Comparison of ENCODE assay signal across 1 cellular context in genomic region chr1:58816747-58817221, GRCh38.
TF ChIP-seq lines count a peak whose summit lies in the region.

No MANE protein-coding gene starts in this region.

TF ChIP-seq in K562, 482 proteins besides CTCF, POLR2A, EP300 and RAD21 (continued from another document and continues in another):
- peak; percentile 26; the same call in 1 of the 2 replicates for TF ChIP-seq ZNF592 (IDR thresholded peaks at IDR 0.05)
- TF ChIP-seq MGA (IDR thresholded peaks at IDR 0.05) = peak; percentile 22; the same call in 1 of the 2 replicates
- no peak for TF ChIP-seq EGR1 (conservative IDR thresholded peaks at IDR 0.05)
- TF ChIP-seq PTTG1 (tag; IDR thresholded peaks at IDR 0.05; ENCODE audit: low read depth) = 0 out of 2 replicates have a peak, but pooled peaks have one; percentile 17
- TF ChIP-seq PURB (CRISPR knock-in tag; IDR thresholded peaks at IDR 0.05; ENCODE audit: low read depth) = no peak
- peak; percentile 23; the same call in 1 of the 2 replicates for TF ChIP-seq ZFX (CRISPR knock-in tag; IDR thresholded peaks at IDR 0.05)
- 0 out of 2 replicates have a peak, but pooled peaks have one; percentile 46 for TF ChIP-seq CREB3 (tag; conservative IDR thresholded peaks at IDR 0.05; ENCODE audit: low read depth)
- TF ChIP-seq EP400 (IDR thresholded peaks at IDR 0.05) = 0 out of 2 replicates have a peak, but pooled peaks have one; percentile 13
- TF ChIP-seq NR4A1 (CRISPR knock-in tag; IDR thresholded peaks at IDR 0.05) = no peak
- peak; percentile 13; the same call in 1 of the 2 replicates for TF ChIP-seq NR4A1 (tag; IDR thresholded peaks at IDR 0.05)
- TF ChIP-seq ARHGAP35 (IDR thresholded peaks at IDR 0.05; ENCODE audit: partially characterized antibody) = no peak
- no peak for TF ChIP-seq ZNF282 (CRISPR knock-in tag; IDR thresholded peaks at IDR 0.05)
- no peak for TF ChIP-seq SNAPC5 (CRISPR knock-in tag; IDR thresholded peaks at IDR 0.05)
- 0 out of 2 replicates have a peak, but pooled peaks have one; percentile 2 for TF ChIP-seq ZNF395 (CRISPR knock-in tag; IDR thresholded peaks at IDR 0.05)
- peak; percentile 3 for TF ChIP-seq MEIS2 (IDR thresholded peaks at IDR 0.05; ENCODE audit: partially characterized antibody)
- 0 out of 2 replicates have a peak, but pooled peaks have one; percentile 18 for TF ChIP-seq NFATC3 (IDR thresholded peaks at IDR 0.05)
- TF ChIP-seq CBFA2T3 (IDR thresholded peaks at IDR 0.05) = no peak
- 0 out of 2 replicates have a peak, but pooled peaks have one; percentile 14 for TF ChIP-seq TAF7 (tag; IDR thresholded peaks at IDR 0.05)
- TF ChIP-seq ZBTB11 (CRISPR knock-in tag; IDR thresholded peaks at IDR 0.05) = no peak; a peak in 1 of 6 replicates
- no peak for TF ChIP-seq PML (IDR thresholded peaks at IDR 0.05; ENCODE audit: low read length)
- no peak for TF ChIP-seq ZNF444 (CRISPR knock-in tag; IDR thresholded peaks at IDR 0.05)
- peak; percentile 42 for TF ChIP-seq ZNF146 (CRISPR knock-in tag; IDR thresholded peaks at IDR 0.05; ENCODE audit: unreplicated experiment)
- TF ChIP-seq ARID4B (CRISPR knock-in tag; IDR thresholded peaks at IDR 0.05) = no peak
- TF ChIP-seq HDAC8 (tag; IDR thresholded peaks at IDR 0.05) = peak; percentile 9; the same call in 1 of the 2 replicates
- TF ChIP-seq ZBTB1 (CRISPR knock-in tag; IDR thresholded peaks at IDR 0.05; ENCODE audit: borderline replicate concordance, low read depth) = no peak
